Comparison of ENCODE assay signal across 8 cellular contexts in genomic region chr5:36151434-36152323, GRCh38. TPM values are rescaled to one million over a fixed set of nuclear protein-coding genes. Genes with fewer than 3 reads are reported as not detected.
A peak's percentile ranks its signal among the peaks of the same experiment; 100 is the strongest.
DNase-seq lines count a peak whose midpoint lies in the region; ATAC-seq and TF ChIP-seq lines count a peak whose summit lies in the region.

Gene LMBRD2, minus strand, starts transcription at chr5:36151887. Its CDS starts 8,538 bp downstream, at chr5:36143349.
Gene SKP2, plus strand, starts transcription at chr5:36152111. Its CDS starts 152 bp downstream, at chr5:36152263.

- H3K27me3 Mint-ChIP-seq in activated naive CD4-positive, alpha-beta T cell treated with anti-CD3 and anti-CD28 coated beads for 36 hours (ENCODE audit: low read depth) = no peaks in the 10 kb centered on the region

- no peak for TF ChIP-seq CTCF in HFF-Myc (IDR thresholded peaks at IDR 0.05; ENCODE audit: low read depth, low read length, missing control alignments)
- no peak for TF ChIP-seq CTCF in gastroesophageal sphincter (IDR thresholded peaks at IDR 0.05)
- TF ChIP-seq CTCF in neutrophil (IDR thresholded peaks at IDR 0.05) = peak; percentile 46

- peak; percentile 36 to 44 for TF ChIP-seq POLR2A in gastroesophageal sphincter (IDR thresholded peaks at IDR 0.05)

- H3K9me3 ChIP-seq in gastroesophageal sphincter (no peaks in the 10 kb centered on the region), neutrophil (no peaks in the 10 kb centered on the region)

- H3K27ac Mint-ChIP-seq in activated naive CD4-positive, alpha-beta T cell treated with anti-CD3 and anti-CD28 coated beads for 36 hours = peak within 1 kb of the TSS; percentile 76

- peaks cover 0 to 54% (median 4%) of the 10 kb centered on the region in 3 donors for H3K4me1 ChIP-seq in gastroesophageal sphincter
- H3K4me1 ChIP-seq in neutrophil (ENCODE audit: control insufficient read depth in 1 of 2, insufficient read depth in 1 of 2, low read depth in 1 of 2, low read length in 1 of 2) = peaks cover 22 to 25% of the 10 kb centered on the region in 2 experiments

- no peaks in the 10 kb centered on the region for H3K27me3 ChIP-seq in gastroesophageal sphincter
- no peaks in the 10 kb centered on the region for H3K27me3 ChIP-seq in neutrophil

- peak; percentile 99 for ATAC-seq in gastroesophageal sphincter

- peaks cover 67% of the 10 kb centered on the region for H3K4me1 Mint-ChIP-seq in activated naive CD4-positive, alpha-beta T cell treated with anti-CD3 and anti-CD28 coated beads for 36 hours (ENCODE audit: low read depth)

- H3K36me3 Mint-ChIP-seq in activated naive CD4-positive, alpha-beta T cell treated with anti-CD3 and anti-CD28 coated beads for 36 hours (ENCODE audit: low read depth) = peaks cover 36% of the 10 kb centered on the region

- TF ChIP-seq EP300 in gastroesophageal sphincter (IDR thresholded peaks at IDR 0.05) = no peak

- no peaks in the 10 kb centered on the region for H3K9me3 Mint-ChIP-seq in activated naive CD4-positive, alpha-beta T cell treated with anti-CD3 and anti-CD28 coated beads for 36 hours

- peak within 1 kb of the TSS; percentile 74 for H3K4me3 ChIP-seq in HFF-Myc (replicated peaks; ENCODE audit: low read depth, low read length)
- H3K4me3 ChIP-seq in gastroesophageal sphincter = peak within 1 kb of the TSS; percentile 73 to 86
- peak within 1 kb of the TSS; percentile 93 to 99 for H3K4me3 ChIP-seq in neutrophil (ENCODE audit: low read depth in 1 of 2, low read length in 1 of 2)

- intact Hi-C loops in activated naive CD4-positive, alpha-beta T cell treated with anti-CD3 and anti-CD28 coated beads for 36 hours (cut with micrococcal nuclease) = loop anchor here (1.0 to 5.0 kb wide), 10 partner anchors 72 to 1314 kb away; partner anchors contain the start of genes DNAJC21, NIPBL, NUP155 and SLC1A3

- 0 to 2% methylated on average over 6 to 7 of the region's 81 CpGs for WGBS in gastroesophageal sphincter (ENCODE audit: low coverage in 1 of 2), 2 donors

- CTCF ChIA-PET in activated naive CD4-positive, alpha-beta T cell treated with anti-CD3 and anti-CD28 coated beads for 36 hours (lab: Charles Lee) = interaction anchor here (1.3 to 1.7 kb wide), 4 partner anchors 26 to 90 kb away, joined by 5 to 8 read pairs (median 8); partner anchors contain the start of gene NADK2

- H3K4me3 Mint-ChIP-seq in activated naive CD4-positive, alpha-beta T cell treated with anti-CD3 and anti-CD28 coated beads for 36 hours = peak within 1 kb of the TSS; percentile 96

- peaks cover 0 to 27% of the 10 kb centered on the region in 2 donors for H3K36me3 ChIP-seq in gastroesophageal sphincter
- no peaks in the 10 kb centered on the region for H3K36me3 ChIP-seq in neutrophil

- peak within 1 kb of the TSS; percentile 60 to 87 (median 82) for H3K27ac ChIP-seq in gastroesophageal sphincter
- H3K27ac ChIP-seq in neutrophil = peak within 1 kb of the TSS; percentile 85
- H3K27ac ChIP-seq in substantia nigra (ENCODE audit: low read depth, low read length, poor library complexity, severe bottlenecking) = peak within 1 kb of the TSS; percentile 73

- DNase-seq in GM03348 (ENCODE audit: low spot score) (peak; percentile 98), HFF-Myc (ENCODE audit: extremely low read depth, low read depth) (peak; percentile 92), NAMALWA (ENCODE audit: low spot score) (peak; percentile 99), SK-N-DZ (ENCODE audit: low spot score) (peak; percentile 98), substantia nigra (lab: John Stamatoyannopoulos, UW) (peak; percentile 71 to 99 (median 98))
- DNase-seq in activated naive CD4-positive, alpha-beta T cell treated with anti-CD3 and anti-CD28 coated beads for 36 hours = peak; percentile 98

RNA-seq across cellular contexts. Expression of gene LMBRD2, which starts in this region (rescaled TPM):
- 8.7 and 10.9 TPM in 2 replicates for polyA plus RNA-seq in SK-N-DZ (2014; cell fraction: cytosol; rRNA removed)
- 13.7 and 14.1 TPM in 2 replicates for polyA plus RNA-seq in SK-N-DZ (2014; cell fraction: nucleus; rRNA removed)
- total RNA-seq in activated naive CD4-positive, alpha-beta T cell treated with anti-CD3 and anti-CD28 coated beads for 36 hours = 1 to 10 TPM; 7.6 to 8.0 TPM
- 10 to 100 TPM in 3 of 4 donors, 1 to 10 TPM in 1; 8.3 to 16.7 (median 13.2) TPM for total RNA-seq in gastroesophageal sphincter

RNA-seq across cellular contexts. Expression of gene SKP2, which starts in this region (rescaled TPM):
- polyA plus RNA-seq in SK-N-DZ (2014; cell fraction: cytosol; rRNA removed) = 140 and 150 TPM in 2 replicates
- 73.6 and 81.9 TPM in 2 replicates for polyA plus RNA-seq in SK-N-DZ (2014; cell fraction: nucleus; rRNA removed)
- 10 to 100 TPM; 44.4 to 48.1 TPM for total RNA-seq in activated naive CD4-positive, alpha-beta T cell treated with anti-CD3 and anti-CD28 coated beads for 36 hours
- 10 to 100 TPM in 3 of 4 donors, 1 to 10 TPM in 1; 8.2 to 11.6 (median 11.4) TPM for total RNA-seq in gastroesophageal sphincter

Comparison
In these comparisons a context has a peak if more than half of its experiments do, and no peak if none do; other contexts are left out.
1. Peak in every context shown above with its lines: DNase-seq, ATAC-seq, H3K4me3 ChIP-seq and H3K27ac ChIP-seq.